Comparison of ENCODE assay signal across 1 cellular context in genomic region chr14:21868442-21869046, GRCh38.
TF ChIP-seq lines count a peak whose summit lies in the region.

No MANE protein-coding gene starts in this region.

TF ChIP-seq in WTC11, 78 proteins besides CTCF, POLR2A, EP300 and RAD21 (continued from another document):
- TF ChIP-seq ATF1 (CRISPR knock-in tag; IDR thresholded peaks at IDR 0.05) (no peak), CDX4 (CRISPR knock-in tag; IDR thresholded peaks at IDR 0.05; ENCODE audit: borderline replicate concordance) (no peak), IRF1 (CRISPR knock-in tag; IDR thresholded peaks at IDR 0.05) (no peak), GTF2I (CRISPR knock-in tag; conservative IDR thresholded peaks at IDR 0.05) (no peak), USF2 (CRISPR knock-in tag; IDR thresholded peaks at IDR 0.05) (no peak), GABPB1 (CRISPR knock-in tag; IDR thresholded peaks at IDR 0.05) (no peak), RORB (CRISPR knock-in tag; IDR thresholded peaks at IDR 0.05) (no peak), SP1 (CRISPR knock-in tag; conservative IDR thresholded peaks at IDR 0.05) (no peak)
